8 cellular contexts compared by ENCODE assay signal in genomic region chr2:86808315-86809161, GRCh38.
DNase-seq lines count a peak whose midpoint lies in the region; ATAC-seq and TF ChIP-seq lines count a peak whose summit lies in the region.

No MANE protein-coding gene starts in this region.

- peak; percentile 60 to 70 for DNase-seq in AML-193 (lab: John Stamatoyannopoulos, UW)
- DNase-seq in GM19240 (ENCODE audit: insufficient read length, low spot score), result peak; percentile 83
- peak; percentile 65 for DNase-seq in NCI-H510A treated with DMSO at 0.1 percent for 48 hours (lab: John Stamatoyannopoulos, UW)
- peak; percentile 95 for DNase-seq in activated CD4-positive, alpha-beta T cell treated with anti-CD3 and anti-CD28 coated beads for 48 hours
- DNase-seq in coronary artery (ENCODE audit: low spot score), result peak; percentile 90
- DNase-seq in left kidney (ENCODE audit: low read depth, low spot score), result peak; percentile 95
- peak; percentile 89 to 90 for DNase-seq in stimulated activated CD4-positive, alpha-beta T cell treated with anti-CD3 and anti-CD28 coated beads, Interleukin-1b, Interleukin-23, amount 100 ng/mL, for 4 hours (ENCODE audit: low read depth in 2 of 2)

- H3K4me3 ChIP-seq in coronary artery, result peak overlapping the region; percentile 64

- no peak overlapping the region for H3K27ac ChIP-seq in coronary artery

- peak; percentile 88 for TF ChIP-seq CTCF in coronary artery (IDR thresholded peaks at IDR 0.05)

- peak; percentile 75 for ATAC-seq in HG03457 (IDR thresholded peaks at IDR 0.05; ENCODE audit: unreplicated experiment)
